1 cellular context compared by ENCODE assay signal in genomic region chr4:16437836-16438235, GRCh38.
TF ChIP-seq lines count a peak whose summit lies in the region.

No MANE protein-coding gene starts in this region.

TF ChIP-seq in IMR-90, 13 proteins besides CTCF, POLR2A, EP300 and RAD21 (continued from another document):
- no peak for TF ChIP-seq ELK1 (IDR thresholded peaks at IDR 0.05; ENCODE audit: borderline replicate concordance, low read depth, low read length)
